8 cellular contexts compared by ENCODE assay signal in genomic region chr6:14118091-14118439, GRCh38. TPM values are rescaled to one million over a fixed set of nuclear protein-coding genes. Genes with fewer than 3 reads are reported as not detected.
DNase-seq lines count a peak whose midpoint lies in the region; ATAC-seq and TF ChIP-seq lines count a peak whose summit lies in the region.

No MANE protein-coding gene starts in this region.

- peak overlapping the region; percentile 83 for H3K4me2 ChIP-seq in osteoblast (ENCODE audit: insufficient read depth, low read length)

- H3K9ac ChIP-seq in endocrine pancreas (ENCODE audit: control insufficient read depth, insufficient read depth, low read length) = peak overlapping the region; percentile 79

- in situ Hi-C loops in KBM-7 (cut with MboI; ENCODE audit: low pct_unique_long_range_greater_than_20kb, low sequenced_read_pairs) = no loop called here

- H3K79me2 ChIP-seq in osteoblast (ENCODE audit: insufficient read depth, low read length) = no peaks in the 10 kb centered on the region

- H2AFZ ChIP-seq in osteoblast (ENCODE audit: low read length) = peak overlapping the region; percentile 82

- DNase-seq in GM10266 (ENCODE audit: extremely low spot score) = peak; percentile 29
- no peak for DNase-seq in osteoblast (ENCODE audit: insufficient read length, low spot score, missing footprints)
- no peak for DNase-seq in DMS 273 treated with DMSO at 0.1 percent for 48 hours (lab: John Stamatoyannopoulos, UW)
- no peak for DNase-seq in KBM-7
- DNase-seq in NCI-H2029 treated with DMSO at 0.1 percent for 48 hours (lab: John Stamatoyannopoulos, UW) = no peak

- peak overlapping the region; percentile 40 for H3K4me3 ChIP-seq in endocrine pancreas (ENCODE audit: control insufficient read depth, insufficient read depth, low read length)
- peak overlapping the region; percentile 73 for H3K4me3 ChIP-seq in osteoblast (ENCODE audit: insufficient read depth, low read length)

- H3K9me3 ChIP-seq in KOPT-K1 (ENCODE audit: insufficient read depth, low read length, poor library complexity, severe bottlenecking) (no peaks in the 10 kb centered on the region), endocrine pancreas (ENCODE audit: control insufficient read depth, low read length) (no peaks in the 10 kb centered on the region), osteoblast (ENCODE audit: low read depth, low read length) (no peaks in the 10 kb centered on the region)

- H3K27me3 ChIP-seq in endocrine pancreas (ENCODE audit: control insufficient read depth, insufficient read depth, low read length) (no peaks in the 10 kb centered on the region), osteoblast (ENCODE audit: insufficient read depth, low read length) (no peaks in the 10 kb centered on the region)

- no peaks in the 10 kb centered on the region for H4K20me1 ChIP-seq in osteoblast (ENCODE audit: insufficient read depth, low read length)

- no peak for ATAC-seq in HG03095 (IDR thresholded peaks at IDR 0.05; ENCODE audit: unreplicated experiment)

- H3K36me3 ChIP-seq in KOPT-K1 (ENCODE audit: insufficient read depth, low read length) (peaks cover 36% of the 10 kb centered on the region), endocrine pancreas (ENCODE audit: control insufficient read depth, insufficient read depth, low read length) (no peaks in the 10 kb centered on the region), osteoblast (ENCODE audit: insufficient read depth, low read length) (no peaks in the 10 kb centered on the region)

- TF ChIP-seq CTCF in GM10266 (IDR thresholded peaks at IDR 0.05; ENCODE audit: control insufficient read depth, insufficient read depth, low read depth, missing control alignments) = no peak
- TF ChIP-seq CTCF in osteoblast (IDR thresholded peaks at IDR 0.05; ENCODE audit: extremely low read depth, low read depth, low read length) = no peak

- H3K4me1 ChIP-seq in endocrine pancreas (ENCODE audit: control insufficient read depth, insufficient read depth, low read length) = peaks cover 4% of the 10 kb centered on the region
- H3K4me1 ChIP-seq in osteoblast (ENCODE audit: insufficient read depth, low read length) = peaks cover 3% of the 10 kb centered on the region

- H3K27ac ChIP-seq in KOPT-K1 (ENCODE audit: low read depth, low read length, poor library complexity, severe bottlenecking) (peak overlapping the region; percentile 69), osteoblast (ENCODE audit: low read depth, low read length) (no peak overlapping the region)

RNA-seq across cellular contexts. Expression of gene CD83, which starts 0.5 kb away (rescaled TPM):
- total RNA-seq in osteoblast = 1.4 and 1.5 TPM in 2 replicates
